ENCODE assay signal across 8 cellular contexts in genomic region chr6:24646771-24647170, GRCh38. TPM values are rescaled to one million over a fixed set of nuclear protein-coding genes. Genes with fewer than 3 reads are reported as not detected.
DNase-seq lines count a peak whose midpoint lies in the region; ATAC-seq and TF ChIP-seq lines count a peak whose summit lies in the region.

No MANE protein-coding gene starts in this region.

- H3K4me1 Mint-ChIP-seq in nephron progenitor cell, result peaks cover 10% of the 10 kb centered on the region

- H3K36me3 ChIP-seq in heart right ventricle, result peaks cover 0 to 28% (median 5%) of the 10 kb centered on the region in 9 donors

- no peaks in the 10 kb centered on the region for H3K9me3 Mint-ChIP-seq in nephron progenitor cell

- DNase-seq in NCI-H1436 (lab: John Stamatoyannopoulos, UW) (peak; percentile 4), NCI-H1436 treated with DMSO at 0.1 percent for 48 hours (lab: John Stamatoyannopoulos, UW) (no peak), NCI-H1417 treated with DMSO at 0.1 percent for 48 hours (lab: John Stamatoyannopoulos, UW) (peak; percentile 26), cardiac fibroblast (ENCODE audit: low read depth in 2 of 2) (peak; percentile 20 to 53), nephron progenitor cell (no peak), heart right ventricle (no peak), retina (no peak)

- peaks cover 17% of the 10 kb centered on the region for H3K36me3 Mint-ChIP-seq in nephron progenitor cell (ENCODE audit: low read depth)

- peaks cover 0 to 33% (median 16%) of the 10 kb centered on the region in 7 donors for H3K27me3 ChIP-seq in heart right ventricle

- intact Hi-C loops in heart right ventricle (cut with DNase I), result no loop called here

- ATAC-seq in heart right ventricle (no peak), HG02938 (IDR thresholded peaks at IDR 0.05; ENCODE audit: unreplicated experiment) (no peak)

- H3K4me3 ChIP-seq in cardiac fibroblast (replicated peaks in 1 of 2; ENCODE audit: low read depth in 2 of 2, low read length in 2 of 2) (no peak overlapping the region), heart right ventricle (peak overlapping the region in 2 of 10 donors; percentile 72 to 95)

- no peaks in the 10 kb centered on the region for H3K9me3 ChIP-seq in heart right ventricle

- 87 to 95% methylated on average over 8 of the region's 8 CpGs for WGBS in heart right ventricle, 2 donors

- TF ChIP-seq CTCF in cardiac fibroblast (IDR thresholded peaks at IDR 0.05; ENCODE audit: low read depth, low read length) (no peak), nephron progenitor cell (IDR thresholded peaks at IDR 0.05) (no peak), heart right ventricle (IDR thresholded peaks at IDR 0.05) (no peak)

- no peak overlapping the region for H3K27ac Mint-ChIP-seq in nephron progenitor cell

- H3K4me3 Mint-ChIP-seq in nephron progenitor cell, result peak overlapping the region; percentile 93

- H3K27me3 Mint-ChIP-seq in nephron progenitor cell (ENCODE audit: low read depth, poor library complexity), result peaks cover 40% of the 10 kb centered on the region

- peaks cover 0 to 10% (median 5%) of the 10 kb centered on the region in 9 donors for H3K4me1 ChIP-seq in heart right ventricle

- no peak overlapping the region for H3K27ac ChIP-seq in heart right ventricle

RNA-seq across cellular contexts. Expression of gene KIAA0319, which starts 0.8 kb away (rescaled TPM):
- total RNA-seq in heart right ventricle, result under 1 TPM in 5 of 10 donors, not detected in 5; 0.05 to 0.07 (median 0.05) TPM
- polyA plus RNA-seq in heart right ventricle, result not detected

RNA-seq across cellular contexts. Expression of gene TDP2, which starts 19.9 kb away (rescaled TPM):
- 10 to 100 TPM; 20.0 to 30.9 (median 24.3) TPM for total RNA-seq in heart right ventricle
- polyA plus RNA-seq in heart right ventricle, result 10 to 100 TPM; 22.6 to 29.8 TPM

RNA-seq across cellular contexts. Expression of gene ACOT13, which starts 20.1 kb away (rescaled TPM):
- 10 to 100 TPM; 47.3 to 83.8 (median 56.1) TPM for total RNA-seq in heart right ventricle
- 100 to 1,000 TPM in 1 of 2 donors, 10 to 100 TPM in 1; 38.2 to 241 TPM for polyA plus RNA-seq in heart right ventricle

Comparison
In these comparisons a context has a peak if more than half of its experiments do, and no peak if none do; other contexts are left out.
1. DNase-seq: peak in NCI-H1436 (single experiment), NCI-H1417 treated with DMSO at 0.1 percent for 48 hours (single experiment) and cardiac fibroblast (2 of 2); none in NCI-H1436 treated with DMSO at 0.1 percent for 48 hours (single experiment), nephron progenitor cell (single experiment), heart right ventricle (0 of 2) and retina (single experiment).